In the genomic region with DNA sequence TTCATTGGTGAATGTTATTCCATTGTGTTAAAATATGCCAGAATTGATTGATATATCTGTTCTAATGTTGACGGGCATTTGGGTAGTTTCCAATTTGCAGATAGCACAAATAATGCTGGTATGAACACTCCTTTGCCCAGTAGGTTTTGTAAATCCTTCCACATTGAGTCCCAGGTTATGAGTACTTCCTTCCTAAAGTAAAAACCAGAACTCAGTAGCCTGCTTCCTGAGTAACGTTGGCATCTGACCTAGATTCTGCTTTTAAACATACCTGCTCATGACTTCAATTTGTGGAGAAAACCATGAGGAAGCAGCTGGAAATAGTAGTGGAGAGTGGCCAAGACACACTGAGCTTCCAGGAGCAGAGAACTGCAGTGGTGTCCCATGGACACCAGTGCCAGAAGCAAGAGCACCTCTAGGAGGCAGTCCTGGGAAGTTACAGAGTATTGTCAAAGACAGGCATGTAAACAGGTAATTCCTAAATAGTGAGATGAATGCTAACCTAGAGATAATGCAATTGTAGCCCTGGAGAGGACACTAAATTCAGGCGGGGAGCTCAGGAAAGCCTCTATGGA, we compare ENCODE assay signal across 18 cellular contexts. TPM values are rescaled to one million over a fixed set of nuclear protein-coding genes. Genes with fewer than 3 reads are reported as not detected.
DNase-seq lines count a peak whose midpoint lies in the region; ATAC-seq, FAIRE-seq and TF ChIP-seq lines count a peak whose summit lies in the region.
"Had no signal": no experiment of that assay in that cellular context is flagged by ENCODE, and none has a peak within 500 bp of the region (broad histone marks: within the 10 kb centered on the region; RNA-seq: fewer than 3 reads in every experiment).

No MANE protein-coding gene starts in this region.

- H3K9me3 ChIP-seq in CD4-positive, alpha-beta T cell (ENCODE audit: control insufficient read depth, low read length), result no peaks in the 10 kb centered on the region
- H3K9me3 ChIP-seq in keratinocyte (ENCODE audit: control insufficient read depth, low read depth, low read length), result no peaks in the 10 kb centered on the region
- H3K9me3 ChIP-seq in thyroid gland, result no peaks in the 10 kb centered on the region
- H3K9me3 ChIP-seq: right lobe of liver had no signal

- H3K36me3 ChIP-seq in GM23338 (ENCODE audit: insufficient read depth), result no peaks in the 10 kb centered on the region
- H3K36me3 ChIP-seq in keratinocyte (ENCODE audit: control insufficient read depth in 2 of 2, extremely low read depth in 1 of 2, insufficient read depth in 2 of 2, low read length in 2 of 2), result no peaks in the 10 kb centered on the region
- H3K36me3 ChIP-seq in thyroid gland, result no peaks in the 10 kb centered on the region
- H3K36me3 ChIP-seq: right lobe of liver had no signal

- POLR2A ChIA-PET in CD4-positive, alpha-beta T cell (lab: Charles Lee), result interaction anchor here (1.1 kb wide), 1 partner anchor 172 kb away, joined by 3 read pairs; no protein-coding TSS in a partner anchor
- POLR2A ChIA-PET in WTC11 (lab: Charles Lee), result no interaction called here

- H2AFZ ChIP-seq in GM23338 (no peak overlapping the region), keratinocyte (ENCODE audit: control insufficient read depth, low read length) (no peak overlapping the region)

- dilution Hi-C loops in keratinocyte (cut with MboI; ENCODE audit: extremely low pct_ligation_motif_present, low sequenced_read_pairs), result no loop called here

- H3K27me3 ChIP-seq in CD4-positive, alpha-beta T cell (ENCODE audit: control insufficient read depth, insufficient read depth, low read length), result no peaks in the 10 kb centered on the region
- H3K27me3 ChIP-seq in GM23338 (ENCODE audit: insufficient read depth), result no peaks in the 10 kb centered on the region
- no peaks in the 10 kb centered on the region for H3K27me3 ChIP-seq in keratinocyte (ENCODE audit: control insufficient read depth, extremely low read depth, insufficient read depth, low read length)
- H3K27me3 ChIP-seq in thyroid gland, result no peaks in the 10 kb centered on the region
- H3K27me3 ChIP-seq: right lobe of liver had no signal

- TF ChIP-seq CTCF in CD4-positive, alpha-beta T cell (IDR thresholded peaks at IDR 0.05), result peak; percentile 11
- TF ChIP-seq CTCF in GM23338 (conservative IDR thresholded peaks at IDR 0.05; ENCODE audit: low read depth in 2 of 2), result peak; percentile 53 to 82
- no peak for TF ChIP-seq CTCF in WTC11 (IDR thresholded peaks at IDR 0.05)
- TF ChIP-seq CTCF in keratinocyte (optimal IDR thresholded peaks at IDR 0.05 in 1 of 3, IDR thresholded peaks at IDR 0.05 in 1 of 3, conservative IDR thresholded peaks at IDR 0.05 in 1 of 3; ENCODE audit: extremely low read depth in 1 of 3, insufficient read depth in 2 of 3, low read length in 3 of 3), result peak; percentile 22 to 49 (median 35)
- no peak for TF ChIP-seq CTCF in thyroid gland (IDR thresholded peaks at IDR 0.05)

- H3K27ac Mint-ChIP-seq in CD4-positive, alpha-beta T cell, result no peak overlapping the region
- H3K27ac Mint-ChIP-seq in GM23338, result no peak overlapping the region
- H3K27ac Mint-ChIP-seq in WTC11, result peak overlapping the region; percentile 67; the same call in 1 of the 2 replicates
- H3K27ac Mint-ChIP-seq: activated B cell treated with CpG ODN at 0.5 μM for 24 hours; activated T-cell treated with anti-CD3 and anti-CD28 coated beads, Interleukin-2, amount 50 U/mL, for 24 hours; CD8-positive, alpha-beta memory T cell; dendritic cell treated with granulocyte-macrophage colony-stimulating factor and Interleukin-4, amounts not matched to agents 40 ng/mL and 50 ng/mL, for 4 days; IgD-negative memory B cell; natural killer cell treated with Interleukin-12 subunit alpha and Interleukin-12 subunit beta and Interleukin-15 and Interleukin-18, amount 100 ng/mL, for 72 hours had no signal

- H3K36me3 Mint-ChIP-seq in CD4-positive, alpha-beta T cell (ENCODE audit: low read depth), result no peaks in the 10 kb centered on the region
- H3K36me3 Mint-ChIP-seq in GM23338 (ENCODE audit: low read depth) (0 out of 3 replicates have a peak, but pooled peaks cover 2% of the 10 kb centered on the region), WTC11 (no peaks in the 10 kb centered on the region)
- H3K36me3 Mint-ChIP-seq: IgD-negative memory B cell; natural killer cell treated with Interleukin-12 subunit alpha and Interleukin-12 subunit beta and Interleukin-15 and Interleukin-18, amount 100 ng/mL, for 72 hours had no signal

- H3K4me3 Mint-ChIP-seq in CD4-positive, alpha-beta T cell, result no peak overlapping the region
- H3K4me3 Mint-ChIP-seq in GM23338 (no peak overlapping the region), WTC11 (no peak overlapping the region)
- H3K4me3 Mint-ChIP-seq: activated B cell treated with CpG ODN at 0.5 μM for 24 hours; activated T-cell treated with anti-CD3 and anti-CD28 coated beads, Interleukin-2, amount 50 U/mL, for 24 hours; CD8-positive, alpha-beta memory T cell; dendritic cell treated with granulocyte-macrophage colony-stimulating factor and Interleukin-4, amounts not matched to agents 40 ng/mL and 50 ng/mL, for 4 days; IgD-negative memory B cell; natural killer cell treated with Interleukin-12 subunit alpha and Interleukin-12 subunit beta and Interleukin-15 and Interleukin-18, amount 100 ng/mL, for 72 hours had no signal

- no peaks in the 10 kb centered on the region for H3F3A ChIP-seq in GM23338 (replicated peaks; ENCODE audit: low read depth)

- H3K4me2 ChIP-seq in GM23338, result no peak overlapping the region
- no peak overlapping the region for H3K4me2 ChIP-seq in keratinocyte (ENCODE audit: control insufficient read depth, extremely low read depth, insufficient read depth, low read depth, low read length)

- peaks cover 7% of the 10 kb centered on the region; the same call in 1 of the 2 replicates for H3K9me2 ChIP-seq in GM23338 (ENCODE audit: insufficient read depth)

- no peak overlapping the region for H3K4me3 ChIP-seq in GM23338
- no peak overlapping the region for H3K4me3 ChIP-seq in keratinocyte (ENCODE audit: control insufficient read depth in 2 of 3, extremely low read depth in 1 of 3, insufficient read depth in 2 of 3, low read depth in 1 of 3, low read length in 3 of 3)
- no peak overlapping the region for H3K4me3 ChIP-seq in thyroid gland (replicated peaks in 1 of 3)
- H3K4me3 ChIP-seq: right lobe of liver had no signal

- H3K9me3 Mint-ChIP-seq in CD4-positive, alpha-beta T cell, result no peaks in the 10 kb centered on the region
- H3K9me3 Mint-ChIP-seq in GM23338 (peaks cover 3% of the 10 kb centered on the region; the same call in 2 of the 3 replicates), WTC11 (no peaks in the 10 kb centered on the region; the same call in 1 of the 2 replicates)
- H3K9me3 Mint-ChIP-seq: CD8-positive, alpha-beta memory T cell; natural killer cell treated with Interleukin-12 subunit alpha and Interleukin-12 subunit beta and Interleukin-15 and Interleukin-18, amount 100 ng/mL, for 72 hours had no signal

- TF ChIP-seq POLR2A in thyroid gland (IDR thresholded peaks at IDR 0.05), result no peak

- H3K27me3 Mint-ChIP-seq in CD4-positive, alpha-beta T cell, result no peaks in the 10 kb centered on the region
- H3K27me3 Mint-ChIP-seq in GM23338 (ENCODE audit: insufficient read depth, low read depth, poor library complexity), result peaks cover 2% of the 10 kb centered on the region
- no peaks in the 10 kb centered on the region; the same call in 1 of the 2 replicates for H3K27me3 Mint-ChIP-seq in WTC11 (ENCODE audit: low read depth)
- H3K27me3 Mint-ChIP-seq: activated T-cell treated with anti-CD3 and anti-CD28 coated beads, Interleukin-2, amount 50 U/mL, for 24 hours; dendritic cell treated with granulocyte-macrophage colony-stimulating factor and Interleukin-4, amounts not matched to agents 40 ng/mL and 50 ng/mL, for 4 days; IgD-negative memory B cell had no signal

- no peaks in the 10 kb centered on the region for H4K20me1 ChIP-seq in GM23338 (replicated peaks; ENCODE audit: insufficient read depth)
- H4K20me1 ChIP-seq in keratinocyte (ENCODE audit: control insufficient read depth, extremely low read depth, insufficient read depth, low read length), result no peaks in the 10 kb centered on the region

- H3K4me1 Mint-ChIP-seq in CD4-positive, alpha-beta T cell (ENCODE audit: low read depth), result peaks cover 8% of the 10 kb centered on the region
- peaks cover 7% of the 10 kb centered on the region for H3K4me1 Mint-ChIP-seq in GM23338
- H3K4me1 Mint-ChIP-seq in WTC11, result no peaks in the 10 kb centered on the region; the same call in 1 of the 2 replicates
- H3K4me1 Mint-ChIP-seq: activated B cell treated with CpG ODN at 0.5 μM for 24 hours, IgD-negative memory B cell had no signal

- FAIRE-seq in keratinocyte (lab: Jason Lieb, UNC), result no peak

- H3K9ac ChIP-seq in keratinocyte (ENCODE audit: control insufficient read depth, extremely low read depth, insufficient read depth, low read length), result no peak overlapping the region

- H3K79me2 ChIP-seq in GM23338 (replicated peaks; ENCODE audit: insufficient read depth) (no peaks in the 10 kb centered on the region), keratinocyte (ENCODE audit: control insufficient read depth, insufficient read depth, low read length) (no peaks in the 10 kb centered on the region)

- CTCF ChIA-PET in CD4-positive, alpha-beta T cell (lab: Charles Lee), result no interaction called here
- CTCF ChIA-PET in WTC11 (lab: Charles Lee), result interaction anchor here (0.6 to 2.9 kb wide), 11 partner anchors 8 to 916 kb away, joined by 3 to 25 read pairs (median 3); no protein-coding TSS in a partner anchor

- intact Hi-C loops in CD4-positive, alpha-beta T cell (cut with DNase I, micrococcal nuclease), result loop anchor here in 1 of 2 experiments (2.0 to 10.0 kb wide), 2 partner anchors 173 to 259 kb away; no protein-coding TSS in a partner anchor
- intact Hi-C loops in thyroid gland (cut with DNase I), result no loop called here

- H3K4me1 ChIP-seq in GM23338 (ENCODE audit: insufficient read depth) (no peaks in the 10 kb centered on the region), keratinocyte (ENCODE audit: control insufficient read depth, extremely low read depth, insufficient read depth, low read length) (no peaks in the 10 kb centered on the region), thyroid gland (no peaks in the 10 kb centered on the region)
- H3K4me1 ChIP-seq: right lobe of liver had no signal

- no peak for DNase-seq in CD4-positive, alpha-beta T cell
- peak; percentile 68 for DNase-seq in GM23338 (ENCODE audit: low spot score)
- DNase-seq in WTC11 (ENCODE audit: low spot score), result no peak
- DNase-seq in keratinocyte (ENCODE audit: low read depth, low spot score), result no peak
- DNase-seq in thyroid gland, result no peak
- DNase-seq in 8988T, result no peak
- DNase-seq in central memory CD4-positive, alpha-beta T cell, result no peak
- DNase-seq: activated B cell treated with CpG ODN at 0.5 μM for 24 hours; activated T-cell treated with anti-CD3 and anti-CD28 coated beads, Interleukin-2, amount 50 U/mL, for 24 hours; CD8-positive, alpha-beta memory T cell; left cardiac atrium; NCI-H187; NCI-H774; right lobe of liver had no signal

- 67 to 69% methylated on average over 3 of the region's 3 CpGs for WGBS in thyroid gland, 2 donors

- H3K27ac ChIP-seq in CD4-positive, alpha-beta T cell (ENCODE audit: low read depth, low read length), result no peak overlapping the region
- H3K27ac ChIP-seq in GM23338 (ENCODE audit: low read depth) (no peak overlapping the region), keratinocyte (ENCODE audit: control insufficient read depth, insufficient read depth, low read length) (no peak overlapping the region), thyroid gland (no peak overlapping the region)
- H3K27ac ChIP-seq: right lobe of liver had no signal

- no peaks in the 10 kb centered on the region for H3K9me1 ChIP-seq in keratinocyte (ENCODE audit: control insufficient read depth, extremely low read depth, insufficient read depth, low read length)

- ATAC-seq in CD4-positive, alpha-beta T cell (ENCODE audit: poor library complexity), result no peak
- peak; percentile 95 for ATAC-seq in GM23338
- peak; percentile 91 for ATAC-seq in WTC11
- no peak for ATAC-seq in HG03439 (IDR thresholded peaks at IDR 0.05; ENCODE audit: unreplicated experiment)
- ATAC-seq: left cardiac atrium; natural killer cell treated with Interleukin-12 subunit alpha and Interleukin-12 subunit beta and Interleukin-15 and Interleukin-18, amount 100 ng/mL, for 72 hours had no signal

RNA-seq across cellular contexts. Expression of a gene that starts 24.3 kb away (rescaled TPM):
- total RNA-seq in CD4-positive, alpha-beta T cell, result 10 to 100 TPM; 21.9 to 24.9 TPM
- total RNA-seq in GM23338 (2014; rRNA removed; shearing (Covaris generic)), result 15.0 and 19.2 TPM in 2 replicates
- polyA plus RNA-seq in GM23338 (2016; fragmentation: Nextera tagmentation; extraction: Ambion mirVana), result 4.3 and 5.0 TPM in 2 replicates
- total RNA-seq in WTC11 (2021), result 13.9 to 17.6 TPM (median 14.8 TPM) in 3 replicates
- 0.03 to 0.07 TPM (median 0.05 TPM) in 3 replicates for polyA plus RNA-seq in keratinocyte
- polyA plus RNA-seq in keratinocyte (2011; ENCODE audit: low read depth), result not detected
- polyA plus RNA-seq in keratinocyte (2011; cell fraction: cytosol; rRNA removed), result 0.03 and 0.07 TPM in 2 replicates
- 0.10 and 0.11 TPM in 2 replicates for polyA plus RNA-seq in keratinocyte (2011; cell fraction: nucleus; rRNA removed)
- 0.08 and 0.11 TPM in 2 replicates for polyA plus RNA-seq in keratinocyte (2012; ENCODE audit: low replicate concordance)
- polyA minus RNA-seq in keratinocyte, result 0.73 TPM in 1 of 3 replicates, not detected in the others
- polyA minus RNA-seq in keratinocyte (2011; cell fraction: cytosol; rRNA and poly(A)+ RNA removed), result not detected
- polyA minus RNA-seq in keratinocyte (2011; cell fraction: nucleus; rRNA and poly(A)+ RNA removed), result 0.32 TPM in 1 of 2 replicates, not detected in the other
- 10 to 100 TPM in 3 of 4 donors, 1 to 10 TPM in 1; 9.2 to 18.8 (median 14.8) TPM for total RNA-seq in thyroid gland

Comparison
In these comparisons a context has a peak if more than half of its experiments do, and no peak if none do; other contexts are left out.
1. ATAC-seq: peak in GM23338 (single experiment) and WTC11 (single experiment); none in CD4-positive, alpha-beta T cell (single experiment) and HG03439 (single experiment).
2. CTCF ChIP-seq: peak in CD4-positive, alpha-beta T cell (single experiment), GM23338 (2 of 2) and keratinocyte (3 of 3); none in WTC11 (single experiment) and thyroid gland (0 of 6).